In the genomic region with DNA sequence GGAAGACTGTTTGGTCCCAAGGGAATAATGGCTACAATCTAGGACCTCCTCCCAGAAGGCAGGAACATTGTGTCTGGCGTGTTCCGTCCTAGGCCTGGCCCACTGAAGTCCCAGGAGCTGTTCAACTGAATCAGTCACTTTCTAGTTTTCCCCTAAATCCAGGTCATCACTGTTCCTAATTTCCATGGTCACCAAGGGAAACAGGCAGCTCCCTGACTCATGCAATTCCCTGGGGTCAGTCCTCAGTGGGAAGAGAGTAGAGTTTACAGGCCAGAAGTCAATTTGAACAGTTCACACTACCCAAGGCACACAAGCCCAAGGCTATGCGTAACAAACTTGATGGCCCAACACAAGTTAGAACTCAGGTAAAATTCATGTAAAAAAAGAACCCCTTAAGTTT, we compare ENCODE assay signal across 14 cellular contexts. TPM values are rescaled to one million over a fixed set of nuclear protein-coding genes. Genes with fewer than 3 reads are reported as not detected.
DNase-seq lines count a peak whose midpoint lies in the region; ATAC-seq and TF ChIP-seq lines count a peak whose summit lies in the region.
"Had no signal": no experiment of that assay in that cellular context is flagged by ENCODE, and none has a peak within 500 bp of the region (broad histone marks: within the 10 kb centered on the region; RNA-seq: fewer than 3 reads in every experiment).

No MANE protein-coding gene starts in this region.

- DNase-seq in dermis blood vessel endothelial cell: peak; percentile 22
- no peak for DNase-seq in lower lobe of right lung
- DNase-seq in suprapubic skin (ENCODE audit: low spot score in 2 of 2): no peak
- DNase-seq in D341Med (ENCODE audit: low spot score): no peak
- no peak for DNase-seq in NCI-H748 (lab: John Stamatoyannopoulos, UW; ENCODE audit: unreplicated experiment)
- DNase-seq in mucosa of descending colon: no peak
- DNase-seq: glutamatergic neuron; NCI-H1694 treated with DMSO at 0.1 percent for 48 hours; NCI-H774; SIG-M5; stimulated activated naive CD4-positive, alpha-beta T cell treated with Interleukin-2 at 50 U/mL for 16 hours had no signal

- WGBS in suprapubic skin: 59% methylated on average over 3 of the region's 3 CpGs

- H3K36me3 ChIP-seq in HUES48 (ENCODE audit: control insufficient read depth, insufficient read depth, low read length) (0 out of 2 replicates have a peak, but pooled peaks cover 3% of the 10 kb centered on the region), lower lobe of right lung (no peaks in the 10 kb centered on the region), suprapubic skin (no peaks in the 10 kb centered on the region), mucosa of descending colon (ENCODE audit: low read depth) (no peaks in the 10 kb centered on the region)

- H3K4me3 ChIP-seq in HUES48 (ENCODE audit: low read depth, low read length) (no peak overlapping the region), lower lobe of right lung (no peak overlapping the region), suprapubic skin (no peak overlapping the region), mucosa of descending colon (no peak overlapping the region)

- ATAC-seq in lower lobe of right lung: no peak
- ATAC-seq in mucosa of descending colon: no peak
- no peak for ATAC-seq in HG02610 (IDR thresholded peaks at IDR 0.05; ENCODE audit: unreplicated experiment)
- ATAC-seq: left lobe of liver had no signal

- H3K27ac ChIP-seq in HUES48 (ENCODE audit: low read depth, low read length): peak overlapping the region; percentile 6
- H3K27ac ChIP-seq in lower lobe of right lung: peak overlapping the region; percentile 50
- peak overlapping the region; percentile 16 for H3K27ac ChIP-seq in suprapubic skin

- H3K27me3 ChIP-seq in HUES48 (ENCODE audit: control insufficient read depth, insufficient read depth, low read length) (no peaks in the 10 kb centered on the region), lower lobe of right lung (ENCODE audit: low read depth) (no peaks in the 10 kb centered on the region), suprapubic skin (no peaks in the 10 kb centered on the region)

- TF ChIP-seq CTCF in lower lobe of right lung (IDR thresholded peaks at IDR 0.05) (no peak), suprapubic skin (IDR thresholded peaks at IDR 0.05) (no peak), mucosa of descending colon (IDR thresholded peaks at IDR 0.05) (no peak)

- H3K4me1 ChIP-seq in HUES48 (ENCODE audit: control insufficient read depth, insufficient read depth, low read length) (peaks cover 49% of the 10 kb centered on the region), lower lobe of right lung (peaks cover 58% of the 10 kb centered on the region), suprapubic skin (peaks cover 46% of the 10 kb centered on the region), mucosa of descending colon (ENCODE audit: low read depth) (peaks cover 20% of the 10 kb centered on the region)

- no peak for TF ChIP-seq POLR2A in suprapubic skin (IDR thresholded peaks at IDR 0.05)

- H3K9me3 ChIP-seq in HUES48 (ENCODE audit: control insufficient read depth, insufficient read depth, low read length) (no peaks in the 10 kb centered on the region), lower lobe of right lung (no peaks in the 10 kb centered on the region), suprapubic skin (no peaks in the 10 kb centered on the region), mucosa of descending colon (no peaks in the 10 kb centered on the region)

- intact Hi-C loops in lower lobe of right lung (cut with DNase I): no loop called here
- intact Hi-C loops in mucosa of descending colon (cut with DNase I, micrococcal nuclease): loop anchor here in 1 of 2 donors (10.0 kb wide), 1 partner anchor 47 kb away; the partner anchor contains the start of gene CREB3L2

- no peak overlapping the region for H3K9ac ChIP-seq in HUES48 (ENCODE audit: low read depth, low read length)

- TF ChIP-seq EP300 in suprapubic skin (IDR thresholded peaks at IDR 0.05): no peak

RNA-seq across cellular contexts. Expression of gene CREB3L2, which starts 44.0 kb away (rescaled TPM):
- total RNA-seq in dermis blood vessel endothelial cell (32.2 and 34.5 TPM in 2 replicates), lower lobe of right lung (48.9 TPM), suprapubic skin (10 to 100 TPM; 10.9 to 24.5 (median 14.1) TPM), mucosa of descending colon (10 to 100 TPM; 15.8 to 54.3 (median 40.6) TPM)
